8 cellular contexts compared by ENCODE assay signal in the genomic region with DNA sequence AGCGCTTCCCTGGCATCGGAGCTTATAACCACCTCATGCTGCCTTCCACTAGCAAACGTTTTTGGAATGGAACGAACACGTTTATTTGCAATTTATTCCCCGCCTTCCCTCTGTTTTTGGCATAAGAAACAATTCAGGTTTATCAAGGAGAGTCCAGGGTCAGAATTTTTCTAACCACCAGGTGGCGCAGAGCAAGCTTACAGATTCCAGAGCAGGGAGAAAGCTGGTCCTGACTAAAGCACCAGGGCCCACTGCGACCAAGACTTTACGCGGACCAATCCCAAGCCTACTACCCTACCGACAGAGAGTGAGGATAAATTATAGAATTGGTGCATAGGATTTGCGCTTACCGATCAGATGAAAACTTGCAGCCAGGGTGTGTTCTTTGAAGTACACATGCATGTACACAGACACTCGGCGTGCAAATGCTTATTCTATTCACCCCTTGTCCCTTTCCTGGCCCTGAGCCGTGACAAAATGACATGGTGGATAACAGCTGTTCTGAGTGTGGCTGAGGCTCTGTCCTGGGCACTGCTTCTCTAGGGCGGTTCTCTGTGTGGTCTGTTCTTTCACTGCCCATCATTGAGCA. TPM values are rescaled to one million over a fixed set of nuclear protein-coding genes. Genes with fewer than 3 reads are reported as not detected.
DNase-seq lines count a peak whose midpoint lies in the region; ATAC-seq lines count a peak whose summit lies in the region.

No MANE protein-coding gene starts in this region.

- intact Hi-C loops in left colon (cut with DNase I, micrococcal nuclease): loop anchor here in 1 of 2 donors (5.0 kb wide), 2 partner anchors 592 to 997 kb away; no protein-coding TSS in a partner anchor

- DNase-seq in EH (ENCODE audit: low read depth) (peak; percentile 70), NCI-H2107 (lab: John Stamatoyannopoulos, UW) (peak; percentile 11), cerebellum (ENCODE audit: low spot score) (peak; percentile 60), left colon (peak; percentile 44 to 80)
- DNase-seq in activated CD4-positive, CD25-positive, alpha-beta regulatory T cell (lab: John Stamatoyannopoulos, UW): peak in 3 of 4 experiments; percentile 11 to 30 (median 15)
- peak; percentile 25 to 53 (median 36) for DNase-seq in stimulated activated CD4-positive, alpha-beta T cell treated with anti-CD3 and anti-CD28 coated beads, Interleukin-1b, Interleukin-23, amount 100 ng/mL, for 24 hours (ENCODE audit: low read depth in 4 of 4, low spot score in 1 of 4)

- ATAC-seq in HG02571 (IDR thresholded peaks at IDR 0.05; ENCODE audit: unreplicated experiment) (peak; percentile 66), left colon (peak; percentile 79), GM21423 (IDR thresholded peaks at IDR 0.05; ENCODE audit: unreplicated experiment) (no peak)

RNA-seq across cellular contexts. Expression of gene NAPG, which starts 34.7 kb away (rescaled TPM):
- total RNA-seq in cerebellum (66.3 TPM), left colon (10 to 100 TPM; 41.0 to 42.6 TPM)

Comparison
In these comparisons a context has a peak if more than half of its experiments do, and no peak if none do; other contexts are left out.
1. DNase-seq: peak in every context shown above with its lines; median percentile 70 in EH; 62 in left colon; 60 in cerebellum; 36 in stimulated activated CD4-positive, alpha-beta T cell treated with anti-CD3 and anti-CD28 coated beads, Interleukin-1b, Interleukin-23, amount 100 ng/mL, for 24 hours; 15 in activated CD4-positive, CD25-positive, alpha-beta regulatory T cell; 11 in NCI-H2107.